Comparison of ENCODE assay signal across 18 cellular contexts in the genomic region with DNA sequence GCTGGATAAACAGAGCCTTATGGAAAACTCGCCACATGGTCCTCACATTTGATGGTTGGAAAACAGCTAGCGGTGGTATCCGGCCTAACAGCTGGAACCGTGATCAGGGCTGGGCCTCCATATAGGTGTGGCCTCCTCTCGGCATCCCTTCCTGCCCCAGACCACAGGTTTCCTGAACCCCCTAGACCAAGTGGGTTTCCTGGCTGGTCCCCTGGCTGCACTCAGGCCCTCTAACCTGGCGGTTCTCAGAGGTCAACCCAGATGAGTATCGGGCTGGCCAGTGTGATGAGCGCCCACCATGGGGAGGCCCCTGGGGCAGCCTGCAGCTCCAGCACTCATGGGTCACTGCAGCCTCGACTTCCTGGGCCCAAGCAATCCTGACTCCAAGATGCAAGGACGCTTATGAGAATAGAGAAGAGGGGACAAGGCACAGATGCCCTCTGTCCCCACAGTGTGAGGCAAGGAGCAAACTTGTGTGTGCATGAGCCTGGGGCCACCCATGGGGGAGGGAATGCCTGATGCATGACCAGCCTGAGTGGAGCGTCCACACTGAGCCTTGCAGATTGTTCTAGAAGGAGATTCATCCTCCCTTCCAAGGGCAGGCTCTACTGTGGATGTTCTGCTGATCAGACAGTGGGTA. TPM values are rescaled to one million over a fixed set of nuclear protein-coding genes. Genes with fewer than 3 reads are reported as not detected.
A peak's percentile ranks its signal among the peaks of the same experiment; 100 is the strongest.
DNase-seq lines count a peak whose midpoint lies in the region; ATAC-seq, FAIRE-seq and TF ChIP-seq lines count a peak whose summit lies in the region.
"Had no signal": no experiment of that assay in that cellular context is flagged by ENCODE, and none has a peak within 500 bp of the region (broad histone marks: within the 10 kb centered on the region; RNA-seq: fewer than 3 reads in every experiment).

No MANE protein-coding gene starts in this region.

- H3K9me2 ChIP-seq in GM23338 (ENCODE audit: insufficient read depth) = no peaks in the 10 kb centered on the region

- no peaks in the 10 kb centered on the region for H3K36me3 Mint-ChIP-seq in GM23338 (ENCODE audit: low read depth)
- no peaks in the 10 kb centered on the region for H3K36me3 Mint-ChIP-seq in stimulated activated naive B cell treated with anti-CD40 and anti-IgM and Interleukin-4, amounts not matched to agents 10 μg/mL and 1 μg/mL and 100 μg/mL, for 72 hours

- H3F3A ChIP-seq in GM23338 (replicated peaks; ENCODE audit: low read depth) = peaks cover 6% of the 10 kb centered on the region; the same call in 1 of the 2 replicates

- no peaks in the 10 kb centered on the region for H3K9me3 ChIP-seq in adrenal gland (replicated peaks in 1 of 3)
- H3K9me3 ChIP-seq in right cardiac atrium (ENCODE audit: control insufficient read depth, low read length) = no peaks in the 10 kb centered on the region
- no peaks in the 10 kb centered on the region for H3K9me3 ChIP-seq in pancreas
- H3K9me3 ChIP-seq: BLaER1 treated with 17β-estradiol and CSF1 and Interleukin-3, amounts not matched to agents 10 nM and 100 nM; neutrophil had no signal

- no peak for TF ChIP-seq CTCF in GM23338 (conservative IDR thresholded peaks at IDR 0.05; ENCODE audit: low read depth in 2 of 2)
- TF ChIP-seq CTCF in adrenal gland (IDR thresholded peaks at IDR 0.05) = no peak
- TF ChIP-seq CTCF in pancreas (IDR thresholded peaks at IDR 0.05) = no peak

- H3K4me1 Mint-ChIP-seq in GM23338 = peaks cover 39% of the 10 kb centered on the region
- H3K4me1 Mint-ChIP-seq in stimulated activated naive B cell treated with anti-CD40 and anti-IgM and Interleukin-4, amounts not matched to agents 10 μg/mL and 1 μg/mL and 100 μg/mL, for 72 hours = peaks cover 5 to 12% of the 10 kb centered on the region in 2 donors

- no peak overlapping the region for H3K4me2 ChIP-seq in GM23338
- H3K4me2 ChIP-seq: BLaER1 treated with 17β-estradiol and CSF1 and Interleukin-3, amounts not matched to agents 10 nM and 100 nM; PC-9 had no signal

- intact Hi-C loops in adrenal gland (cut with DNase I) = no loop called here
- intact Hi-C loops in right cardiac atrium (cut with DNase I) = no loop called here
- intact Hi-C loops in pancreas (cut with DNase I) = no loop called here

- H3K27me3 Mint-ChIP-seq in GM23338 (ENCODE audit: insufficient read depth, low read depth, poor library complexity) = peaks cover 42% of the 10 kb centered on the region
- peaks cover 25 to 26% of the 10 kb centered on the region in 2 donors for H3K27me3 Mint-ChIP-seq in stimulated activated naive B cell treated with anti-CD40 and anti-IgM and Interleukin-4, amounts not matched to agents 10 μg/mL and 1 μg/mL and 100 μg/mL, for 72 hours

- H3K79me2 ChIP-seq in GM23338 (replicated peaks; ENCODE audit: insufficient read depth) = no peaks in the 10 kb centered on the region

- no peak overlapping the region for H3K27ac Mint-ChIP-seq in GM23338
- H3K27ac Mint-ChIP-seq in stimulated activated naive B cell treated with anti-CD40 and anti-IgM and Interleukin-4, amounts not matched to agents 10 μg/mL and 1 μg/mL and 100 μg/mL, for 72 hours = no peak overlapping the region
- H3K27ac Mint-ChIP-seq: T-helper 1 cell treated with Interleukin-12 subunit alpha and Interleukin-12 subunit beta and Interleukin-4 antibody, amounts not matched to agents 30 μg/mL and 1 μg/mL, for 36 hours had no signal

- no peak for TF ChIP-seq POLR2A in adrenal gland (IDR thresholded peaks at IDR 0.05)

- H3K27me3 ChIP-seq in GM23338 (ENCODE audit: insufficient read depth) (peaks cover 38% of the 10 kb centered on the region), adrenal gland (no peaks in the 10 kb centered on the region), right cardiac atrium (ENCODE audit: control insufficient read depth, insufficient read depth) (no peaks in the 10 kb centered on the region), pancreas (no peaks in the 10 kb centered on the region)
- H3K27me3 ChIP-seq: neutrophil had no signal

- no peak overlapping the region for H3K27ac ChIP-seq in GM23338 (ENCODE audit: low read depth)
- H3K27ac ChIP-seq in adrenal gland = peak overlapping the region in 2 of 5 donors; percentile 17 to 92
- no peak overlapping the region for H3K27ac ChIP-seq in right cardiac atrium (ENCODE audit: low read length)
- H3K27ac ChIP-seq in pancreas = no peak overlapping the region
- H3K27ac ChIP-seq: BLaER1 treated with 17β-estradiol and CSF1 and Interleukin-3, amounts not matched to agents 10 nM and 100 nM; HL-60; PC-9 had no signal

- H2AFZ ChIP-seq in GM23338 = peak overlapping the region; percentile 43; the same call in 1 of the 2 replicates
- H2AFZ ChIP-seq: PC-9 had no signal

- no peak overlapping the region for H3K4me3 Mint-ChIP-seq in GM23338
- no peak overlapping the region for H3K4me3 Mint-ChIP-seq in stimulated activated naive B cell treated with anti-CD40 and anti-IgM and Interleukin-4, amounts not matched to agents 10 μg/mL and 1 μg/mL and 100 μg/mL, for 72 hours
- H3K4me3 Mint-ChIP-seq: T-helper 1 cell treated with Interleukin-12 subunit alpha and Interleukin-12 subunit beta and Interleukin-4 antibody, amounts not matched to agents 30 μg/mL and 1 μg/mL, for 36 hours had no signal

- H3K9me3 Mint-ChIP-seq in GM23338 = no peaks in the 10 kb centered on the region
- H3K9me3 Mint-ChIP-seq in stimulated activated naive B cell treated with anti-CD40 and anti-IgM and Interleukin-4, amounts not matched to agents 10 μg/mL and 1 μg/mL and 100 μg/mL, for 72 hours = no peaks in the 10 kb centered on the region
- H3K9me3 Mint-ChIP-seq: T-helper 1 cell treated with Interleukin-12 subunit alpha and Interleukin-12 subunit beta and Interleukin-4 antibody, amounts not matched to agents 30 μg/mL and 1 μg/mL, for 36 hours had no signal

- no peaks in the 10 kb centered on the region for H3K36me3 ChIP-seq in GM23338 (ENCODE audit: insufficient read depth)
- H3K36me3 ChIP-seq in adrenal gland (replicated peaks in 1 of 2) = no peaks in the 10 kb centered on the region
- H3K36me3 ChIP-seq in pancreas = no peaks in the 10 kb centered on the region
- H3K36me3 ChIP-seq: BLaER1 treated with 17β-estradiol and CSF1 and Interleukin-3, amounts not matched to agents 10 nM and 100 nM; neutrophil had no signal

- DNase-seq in GM23338 (ENCODE audit: low spot score) (no peak), adrenal gland (peak in 5 of 7 donors; percentile 8 to 49 (median 20)), right cardiac atrium (peak in 2 of 3 donors; percentile 44 to 56), pancreas (peak in 4 of 6 donors; percentile 14 to 44 (median 30)), NCI-H524 treated with DMSO at 0.1 percent for 48 hours (lab: John Stamatoyannopoulos, UW) (no peak), DMS79 (lab: John Stamatoyannopoulos, UW) (no peak)
- no peak for DNase-seq in stimulated activated naive B cell treated with anti-CD40 and anti-IgM and Interleukin-4, amounts not matched to agents 10 μg/mL and 1 μg/mL and 100 μg/mL, for 72 hours
- DNase-seq: amygdala, caudate nucleus, NCI-H1092 treated with DMSO at 0.1 percent for 48 hours, NCI-H2029, PC-9, substantia nigra had no signal

- H3K4me3 ChIP-seq in GM23338 (no peak overlapping the region), adrenal gland (no peak overlapping the region), right cardiac atrium (ENCODE audit: low read length) (no peak overlapping the region), pancreas (no peak overlapping the region)
- H3K4me3 ChIP-seq: BLaER1 treated with 17β-estradiol and CSF1 and Interleukin-3, amounts not matched to agents 10 nM and 100 nM; PC-9 had no signal

- peaks cover 26% of the 10 kb centered on the region for H3K4me1 ChIP-seq in GM23338 (ENCODE audit: insufficient read depth)
- H3K4me1 ChIP-seq in adrenal gland (replicated peaks in 1 of 2) = peaks cover 33 to 41% of the 10 kb centered on the region in 2 donors
- peaks cover 1% of the 10 kb centered on the region for H3K4me1 ChIP-seq in right cardiac atrium (ENCODE audit: control insufficient read depth, insufficient read depth, low read length)
- peaks cover 7 to 17% (median 8%) of the 10 kb centered on the region in 3 donors for H3K4me1 ChIP-seq in pancreas

- FAIRE-seq in pancreas (lab: Jason Lieb, UNC) = no peak

- WGBS in adrenal gland, 4 donors = 82 to 88% (median 87%) methylated on average over 10 to 11 of the region's 11 CpGs
- 75% methylated on average over 11 of the region's 11 CpGs for WGBS in right cardiac atrium
- WGBS in pancreas, 2 donors = 74 to 82% methylated on average over 11 of the region's 11 CpGs

- no peak for ATAC-seq in GM23338
- ATAC-seq in right cardiac atrium = peak in 1 of 2 donors; percentile 49
- ATAC-seq in pancreas = no peak
- no peak for ATAC-seq in HG03108 (IDR thresholded peaks at IDR 0.05; ENCODE audit: unreplicated experiment)
- ATAC-seq in stimulated activated naive B cell treated with anti-CD40 and anti-IgM and Interleukin-4, amounts not matched to agents 10 μg/mL and 1 μg/mL and 100 μg/mL, for 72 hours (replicated peaks) = no peak

- no peaks in the 10 kb centered on the region for H4K20me1 ChIP-seq in GM23338 (replicated peaks; ENCODE audit: insufficient read depth)

TF ChIP-seq in GM23338, 12 proteins besides CTCF, POLR2A, EP300 and RAD21 (continues in another document):
- TF ChIP-seq STAT1 (IDR thresholded peaks at IDR 0.05; ENCODE audit: unreplicated experiment) (no peak), EZH2phosphoT487 (IDR thresholded peaks at IDR 0.05; ENCODE audit: unreplicated experiment) (no peak), POLR2AphosphoS5 (IDR thresholded peaks at IDR 0.05; ENCODE audit: low read depth) (no peak), JUNB (IDR thresholded peaks at IDR 0.05; ENCODE audit: unreplicated experiment) (no peak), ZNF114 (CRISPR knock-in tag; IDR thresholded peaks at IDR 0.05) (no peak)

RNA-seq across cellular contexts. Expression of gene WNT7B, which starts 53.4 kb away (rescaled TPM):
- 0.10 and 3.0 TPM in 2 replicates for total RNA-seq in GM23338 (2014; rRNA removed; shearing (Covaris generic))
- polyA plus RNA-seq in GM23338 (2016; fragmentation: Nextera tagmentation; extraction: Ambion mirVana) (0.17 TPM in 1 of 2 replicates, not detected in the other), adrenal gland (under 1 TPM in 1 of 3 donors, not detected in 2; 0.16 TPM), right cardiac atrium (not detected), pancreas (under 1 TPM; 0.66 to 0.95 TPM)
- total RNA-seq in adrenal gland (under 1 TPM in 3 of 8 donors, not detected in 5; 0.07 to 0.24 (median 0.13) TPM), right cardiac atrium (not detected), pancreas (1 to 10 TPM in 1 of 6 donors, under 1 TPM in 5; 0.16 to 1.3 (median 0.62) TPM)

Comparison
In these comparisons a context has a peak if more than half of its experiments do, and no peak if none do; other contexts are left out.
1. DNase-seq: peak in adrenal gland (5 of 7), right cardiac atrium (2 of 3) and pancreas (4 of 6); none in GM23338 (single experiment), NCI-H524 treated with DMSO at 0.1 percent for 48 hours (single experiment), DMS79 (single experiment) and stimulated activated naive B cell treated with anti-CD40 and anti-IgM and Interleukin-4, amounts not matched to agents 10 μg/mL and 1 μg/mL and 100 μg/mL, for 72 hours (single experiment).